19 cellular contexts compared by ENCODE assay signal in genomic region chr16:54506691-54507090, GRCh38.
DNase-seq lines count a peak whose midpoint lies in the region; ATAC-seq and TF ChIP-seq lines count a peak whose summit lies in the region.
"Had no signal": no experiment of that assay in that cellular context is flagged by ENCODE, and none has a peak within 500 bp of the region (broad histone marks: within the 10 kb centered on the region; RNA-seq: fewer than 3 reads in every experiment).

No MANE protein-coding gene starts in this region.

- peak overlapping the region; percentile 53 for H3K27ac Mint-ChIP-seq in endothelial cell (ENCODE audit: unreplicated experiment)
- H3K27ac Mint-ChIP-seq in type B pancreatic cell, result peak overlapping the region; percentile 13
- H3K27ac Mint-ChIP-seq: immature natural killer cell had no signal

- no peak overlapping the region for H3K4me3 Mint-ChIP-seq in endothelial cell (ENCODE audit: unreplicated experiment)
- H3K4me3 Mint-ChIP-seq in type B pancreatic cell, result peak overlapping the region; percentile 71
- H3K4me3 Mint-ChIP-seq: immature natural killer cell had no signal

- no peaks in the 10 kb centered on the region for H3K9me3 Mint-ChIP-seq in endothelial cell (ENCODE audit: unreplicated experiment)
- H3K9me3 Mint-ChIP-seq in type B pancreatic cell, result no peaks in the 10 kb centered on the region

- peaks cover 56% of the 10 kb centered on the region for H3K4me1 Mint-ChIP-seq in endothelial cell (ENCODE audit: unreplicated experiment)
- H3K4me1 Mint-ChIP-seq in type B pancreatic cell (ENCODE audit: unreplicated experiment), result peaks cover 60% of the 10 kb centered on the region
- H3K4me1 Mint-ChIP-seq: immature natural killer cell had no signal

- no peaks in the 10 kb centered on the region for H3K36me3 Mint-ChIP-seq in endothelial cell (ENCODE audit: low read depth, unreplicated experiment)
- H3K36me3 Mint-ChIP-seq in type B pancreatic cell, result no peaks in the 10 kb centered on the region
- H3K36me3 Mint-ChIP-seq: immature natural killer cell had no signal

- DNase-seq in left ventricle myocardium superior, result no peak
- DNase-seq in Right ventricle myocardium inferior (ENCODE audit: missing footprints), result no peak
- DNase-seq in NCI-H2227 (lab: John Stamatoyannopoulos, UW; ENCODE audit: unreplicated experiment), result peak; percentile 82
- no peak for DNase-seq in endothelial cell (ENCODE audit: low spot score)
- DNase-seq in type B pancreatic cell (ENCODE audit: extremely low spot score, unreplicated experiment), result no peak
- no peak for DNase-seq in activated T-cell treated with anti-CD3 and anti-CD28 coated beads, Interleukin-2, amount 50 U/mL, for 48 hours
- no peak for DNase-seq in anterior cingulate cortex (lab: John Stamatoyannopoulos, UW)
- DNase-seq: activated CD4-positive, alpha-beta T cell treated with anti-CD3 and anti-CD28 coated beads, Interleukin-2, amount 50 U/mL, for 4 hours; activated effector memory CD4-positive, alpha-beta T cell treated with Interleukin-2 at 50 U/mL for 16 hours; body of pancreas; effector CD8-positive, alpha-beta T cell; foreskin fibroblast; GOT3; immature natural killer cell; NCI-H446; RPMI8226; tibial artery had no signal

- no peak for TF ChIP-seq CTCF in endothelial cell (IDR thresholded peaks at IDR 0.05; ENCODE audit: unreplicated experiment)
- no peak for TF ChIP-seq CTCF in type B pancreatic cell (conservative IDR thresholded peaks at IDR 0.05)

- H3K27me3 Mint-ChIP-seq in endothelial cell (ENCODE audit: unreplicated experiment) (peaks cover 6% of the 10 kb centered on the region), type B pancreatic cell (peaks cover 32% of the 10 kb centered on the region)

- intact Hi-C loops in left ventricle myocardium superior (cut with micrococcal nuclease), result no loop called here
- intact Hi-C loops in Right ventricle myocardium inferior (cut with DNase I), result no loop called here

- peak; percentile 37 for ATAC-seq in left ventricle myocardium superior
- ATAC-seq in Right ventricle myocardium inferior, result no peak
- no peak for ATAC-seq in HG02642 (IDR thresholded peaks at IDR 0.05; ENCODE audit: poor library complexity, unreplicated experiment)
- ATAC-seq: body of pancreas, K562 had no signal
